2 cellular contexts compared by ENCODE assay signal in genomic region chr11:69986421-69987229, GRCh38.
TF ChIP-seq lines count a peak whose summit lies in the region.

No MANE protein-coding gene starts in this region.

TF ChIP-seq in liver, 16 proteins besides CTCF, POLR2A, EP300 and RAD21 (continued from another document):
- no peak for TF ChIP-seq REST (IDR thresholded peaks at IDR 0.05)
- no peak for TF ChIP-seq SP1 (IDR thresholded peaks at IDR 0.05)
- no peak for TF ChIP-seq HNF4G (IDR thresholded peaks at IDR 0.05)
- TF ChIP-seq ATF3 (IDR thresholded peaks at IDR 0.05), result no peak
- no peak for TF ChIP-seq EGR1 (IDR thresholded peaks at IDR 0.05; ENCODE audit: low read depth in 2 of 2)
- TF ChIP-seq JUND (IDR thresholded peaks at IDR 0.05), result no peak
- TF ChIP-seq FOXA2 (IDR thresholded peaks at IDR 0.05), result no peak
- no peak for TF ChIP-seq ZBTB33 (IDR thresholded peaks at IDR 0.05)
- no peak for TF ChIP-seq TAF1 (conservative IDR thresholded peaks at IDR 0.05)
- TF ChIP-seq NR2F2 (IDR thresholded peaks at IDR 0.05), result no peak

TF ChIP-seq in HepG2, 621 proteins besides CTCF, POLR2A, EP300 and RAD21 (continued from another document):
- TF ChIP-seq KIAA2018 (CRISPR knock-in tag; IDR thresholded peaks at IDR 0.05; ENCODE audit: borderline replicate concordance) (no peak), NPAS2 (CRISPR knock-in tag; IDR thresholded peaks at IDR 0.05; ENCODE audit: borderline replicate concordance) (no peak), SSRP1 (CRISPR knock-in tag; IDR thresholded peaks at IDR 0.05) (no peak), HOXA3 (CRISPR knock-in tag; IDR thresholded peaks at IDR 0.05) (no peak), DDIT3 (CRISPR knock-in tag; IDR thresholded peaks at IDR 0.05) (no peak), DMAP1 (CRISPR knock-in tag; IDR thresholded peaks at IDR 0.05) (no peak), E2F1 (CRISPR knock-in tag; IDR thresholded peaks at IDR 0.05) (no peak)
TF ChIP-seq in HepG2: peak in this region for 0.
